3 cellular contexts compared by ENCODE assay signal in genomic region chr4:4288098-4288497, GRCh38.
TF ChIP-seq lines count a peak whose summit lies in the region.

No MANE protein-coding gene starts in this region.

TF ChIP-seq in SK-N-SH treated with all-trans-retinoic acid at 6 μM for 48 hours, 23 proteins besides CTCF, POLR2A, EP300 and RAD21 (continued from another document):
- no peak for TF ChIP-seq CSRNP3 (CRISPR knock-in tag; IDR thresholded peaks at IDR 0.05)
- TF ChIP-seq TOX (CRISPR knock-in tag; IDR thresholded peaks at IDR 0.05; ENCODE audit: borderline replicate concordance), result no peak
- no peak for TF ChIP-seq CSDC2 (CRISPR knock-in tag; IDR thresholded peaks at IDR 0.05)
- TF ChIP-seq ISL1 (CRISPR knock-in tag; IDR thresholded peaks at IDR 0.05), result no peak
- peak; percentile 91 for TF ChIP-seq ZNF70 (CRISPR knock-in tag; IDR thresholded peaks at IDR 0.05)
- TF ChIP-seq ZNF8 (CRISPR knock-in tag; IDR thresholded peaks at IDR 0.05), result no peak

TF ChIP-seq in SK-N-SH, 30 proteins besides CTCF, POLR2A, EP300 and RAD21 (continued from another document):
- no peak for TF ChIP-seq REST (IDR thresholded peaks at IDR 0.05; ENCODE audit: low read depth, low read length)
- TF ChIP-seq RCOR1 (IDR thresholded peaks at IDR 0.05; ENCODE audit: low read length), result no peak
- no peak for TF ChIP-seq IRF3 (IDR thresholded peaks at IDR 0.05; ENCODE audit: low read depth, low read length)
- TF ChIP-seq NRF1 (IDR thresholded peaks at IDR 0.05; ENCODE audit: low read depth, low read length), result no peak
- TF ChIP-seq FOXM1 (IDR thresholded peaks at IDR 0.05; ENCODE audit: low read depth), result no peak
- no peak for TF ChIP-seq FOSL2 (IDR thresholded peaks at IDR 0.05; ENCODE audit: borderline replicate concordance, low read depth)
- no peak for TF ChIP-seq TEAD4 (IDR thresholded peaks at IDR 0.05; ENCODE audit: borderline replicate concordance, insufficient read depth)
- no peak for TF ChIP-seq USF2 (IDR thresholded peaks at IDR 0.05; ENCODE audit: borderline replicate concordance, low read depth, low read length)
- TF ChIP-seq CHD2 (IDR thresholded peaks at IDR 0.05; ENCODE audit: low read length, partially characterized antibody), result no peak
- TF ChIP-seq ZBTB33 (IDR thresholded peaks at IDR 0.05; ENCODE audit: borderline replicate concordance, low read depth), result no peak
- no peak for TF ChIP-seq TAF1 (IDR thresholded peaks at IDR 0.05; ENCODE audit: borderline replicate concordance, low read depth, low read length)
- TF ChIP-seq ELF1 (IDR thresholded peaks at IDR 0.05), result no peak

TF ChIP-seq in WTC11, 78 proteins besides CTCF, POLR2A, EP300 and RAD21:
- no peak for TF ChIP-seq ARID4B (CRISPR knock-in tag; IDR thresholded peaks at IDR 0.05; ENCODE audit: borderline replicate concordance)
- TF ChIP-seq SOX15 (CRISPR knock-in tag; IDR thresholded peaks at IDR 0.05), result no peak
- no peak for TF ChIP-seq ATF6 (CRISPR knock-in tag; IDR thresholded peaks at IDR 0.05)
- TF ChIP-seq AFF4 (CRISPR knock-in tag; IDR thresholded peaks at IDR 0.05; ENCODE audit: borderline replicate concordance), result no peak
- no peak for TF ChIP-seq USF1 (CRISPR knock-in tag; IDR thresholded peaks at IDR 0.05)
- TF ChIP-seq CBFB (CRISPR knock-in tag; IDR thresholded peaks at IDR 0.05; ENCODE audit: low read depth), result no peak
- no peak for TF ChIP-seq ZNF138 (CRISPR knock-in tag; conservative IDR thresholded peaks at IDR 0.05)
- no peak for TF ChIP-seq ELF4 (CRISPR knock-in tag; IDR thresholded peaks at IDR 0.05; ENCODE audit: low read depth)
- no peak for TF ChIP-seq CREB1 (CRISPR knock-in tag; IDR thresholded peaks at IDR 0.05)
- no peak for TF ChIP-seq PRDM15 (CRISPR knock-in tag; IDR thresholded peaks at IDR 0.05)
- TF ChIP-seq E2F1 (CRISPR knock-in tag; IDR thresholded peaks at IDR 0.05), result no peak
- TF ChIP-seq TP53 (CRISPR knock-in tag; IDR thresholded peaks at IDR 0.05), result no peak
- TF ChIP-seq FOXP4 (CRISPR knock-in tag; IDR thresholded peaks at IDR 0.05), result no peak
- TF ChIP-seq AR (CRISPR knock-in tag; IDR thresholded peaks at IDR 0.05), result no peak
- no peak for TF ChIP-seq EMX1 (CRISPR knock-in tag; IDR thresholded peaks at IDR 0.05)
- no peak for TF ChIP-seq GTF2I (CRISPR knock-in tag; conservative IDR thresholded peaks at IDR 0.05)
